Comparison of ENCODE assay signal across 15 cellular contexts in the genomic region with DNA sequence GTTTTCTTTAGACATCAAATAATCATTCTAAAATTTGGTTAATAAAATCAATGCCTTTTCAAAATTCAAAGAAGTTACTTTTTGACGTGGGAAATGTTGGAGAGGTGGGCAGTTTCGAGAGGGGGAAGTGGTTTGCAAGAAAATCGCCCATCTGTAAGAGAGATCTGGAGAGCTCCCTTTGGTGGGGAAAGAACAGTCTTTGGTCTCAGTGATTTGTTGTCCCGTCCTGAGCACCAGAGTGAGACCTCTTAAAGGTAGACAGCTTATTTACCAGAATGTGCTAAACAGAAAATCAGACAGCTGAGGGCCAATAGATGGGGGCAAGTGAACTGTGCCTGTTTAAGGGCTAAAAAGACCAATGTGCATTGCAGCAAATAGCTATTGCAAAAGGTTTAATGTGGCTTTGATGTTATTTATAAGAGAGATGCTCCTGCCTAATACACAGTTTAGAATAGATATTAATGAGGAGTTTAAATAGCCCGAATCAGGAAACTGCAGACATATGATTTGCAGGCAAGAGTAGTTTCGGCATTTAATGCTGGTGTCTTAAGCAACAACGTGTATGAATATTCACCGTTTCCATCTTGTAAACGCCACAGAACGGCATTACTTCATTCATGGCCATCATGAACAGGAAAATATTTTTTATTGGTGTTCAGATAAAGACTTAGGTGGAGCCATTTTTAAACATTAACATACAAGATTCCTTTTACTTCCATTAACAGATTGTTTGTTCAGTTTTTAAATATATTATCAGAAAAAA. TPM values are rescaled to one million over a fixed set of nuclear protein-coding genes. Genes with fewer than 3 reads are reported as not detected.
DNase-seq lines count a peak whose midpoint lies in the region; ATAC-seq and TF ChIP-seq lines count a peak whose summit lies in the region.
"Had no signal": no experiment of that assay in that cellular context is flagged by ENCODE, and none has a peak within 500 bp of the region (broad histone marks: within the 10 kb centered on the region; RNA-seq: fewer than 3 reads in every experiment).

No MANE protein-coding gene starts in this region.

- POLR2A ChIA-PET in activated CD4-positive, alpha-beta T cell treated with anti-CD3 and anti-CD28 coated beads for 36 hours (lab: Charles Lee), result no interaction called here

- no peak for DNase-seq in activated CD4-positive, alpha-beta T cell treated with anti-CD3 and anti-CD28 coated beads for 36 hours
- no peak for DNase-seq in activated CD4-positive, alpha-beta T cell treated with anti-CD3 and anti-CD28 coated beads, Interleukin-2, amount 50 U/mL, for 48 hours
- DNase-seq in T-helper 17 cell, result no peak
- DNase-seq in retina, result peak; percentile 24
- DNase-seq in prostate gland (ENCODE audit: low spot score), result no peak
- DNase-seq in KG1 (lab: John Stamatoyannopoulos, UW), result no peak
- DNase-seq: activated CD8-positive, alpha-beta memory T cell treated with anti-CD3 and anti-CD28 coated beads for 24 hours; DMS153; foreskin melanocyte; NCI-H1694 treated with DMSO at 0.1 percent for 48 hours; SW 1271; trophoblast cell had no signal

- TF ChIP-seq POLR2A in prostate gland (IDR thresholded peaks at IDR 0.05), result no peak

- H3K27me3 ChIP-seq in prostate gland (replicated peaks; ENCODE audit: insufficient read depth), result no peaks in the 10 kb centered on the region

- no peak for TF ChIP-seq CTCF in prostate gland (IDR thresholded peaks at IDR 0.05)

- H3K36me3 ChIP-seq in prostate gland, result no peaks in the 10 kb centered on the region

- H3K27ac Mint-ChIP-seq in activated CD4-positive, alpha-beta T cell treated with anti-CD3 and anti-CD28 coated beads for 36 hours, result peak overlapping the region; percentile 37
- peak overlapping the region; percentile 60 for H3K27ac Mint-ChIP-seq in T-helper 17 cell

- H3K27me3 Mint-ChIP-seq in activated CD4-positive, alpha-beta T cell treated with anti-CD3 and anti-CD28 coated beads for 36 hours, result no peaks in the 10 kb centered on the region
- H3K27me3 Mint-ChIP-seq in T-helper 17 cell, result no peaks in the 10 kb centered on the region

- H3K4me3 ChIP-seq in prostate gland, result no peak overlapping the region

- H3K4me3 Mint-ChIP-seq in activated CD4-positive, alpha-beta T cell treated with anti-CD3 and anti-CD28 coated beads for 36 hours, result no peak overlapping the region
- peak overlapping the region; percentile 7 for H3K4me3 Mint-ChIP-seq in T-helper 17 cell

- peaks cover 23% of the 10 kb centered on the region for H3K36me3 Mint-ChIP-seq in activated CD4-positive, alpha-beta T cell treated with anti-CD3 and anti-CD28 coated beads for 36 hours (ENCODE audit: low read depth)
- peaks cover 7% of the 10 kb centered on the region for H3K36me3 Mint-ChIP-seq in T-helper 17 cell (ENCODE audit: low read depth)

- CTCF ChIA-PET in activated CD4-positive, alpha-beta T cell treated with anti-CD3 and anti-CD28 coated beads for 36 hours (lab: Charles Lee), result interaction anchor here (0.6 to 7.0 kb wide), 12 partner anchors 12 to 127 kb away, joined by 3 to 125 read pairs (median 4); partner anchors contain the start of gene ARHGAP15

- ATAC-seq in activated CD4-positive, alpha-beta T cell treated with anti-CD3 and anti-CD28 coated beads for 36 hours, result no peak
- ATAC-seq in HG02588 (IDR thresholded peaks at IDR 0.05; ENCODE audit: unreplicated experiment) (peak; percentile 28), T-helper 17 cell (no peak), GM19035 (IDR thresholded peaks at IDR 0.05; ENCODE audit: unreplicated experiment) (no peak)

- no peaks in the 10 kb centered on the region for H3K4me1 ChIP-seq in prostate gland (replicated peaks)

- WGBS in prostate gland, result 49% methylated on average over 10 of the region's 10 CpGs

- H3K9me3 Mint-ChIP-seq in activated CD4-positive, alpha-beta T cell treated with anti-CD3 and anti-CD28 coated beads for 36 hours (ENCODE audit: low read depth), result no peaks in the 10 kb centered on the region

- intact Hi-C loops in activated CD4-positive, alpha-beta T cell treated with anti-CD3 and anti-CD28 coated beads for 36 hours (cut with DNase I, micrococcal nuclease), result no loop called here
- intact Hi-C loops in prostate gland (cut with DNase I), result no loop called here

- peaks cover 85% of the 10 kb centered on the region for H3K4me1 Mint-ChIP-seq in activated CD4-positive, alpha-beta T cell treated with anti-CD3 and anti-CD28 coated beads for 36 hours
- peaks cover 55% of the 10 kb centered on the region for H3K4me1 Mint-ChIP-seq in T-helper 17 cell

- H3K9me3 ChIP-seq in T-helper 17 cell (ENCODE audit: control insufficient read depth, low read length, poor library complexity, severe bottlenecking) (no peaks in the 10 kb centered on the region), prostate gland (no peaks in the 10 kb centered on the region)

- no peak overlapping the region for H3K27ac ChIP-seq in prostate gland

RNA-seq across cellular contexts. Expression of gene ARHGAP15, which starts 29.5 kb away (rescaled TPM):
- 10 to 100 TPM; 62.6 to 64.3 TPM for total RNA-seq in activated CD4-positive, alpha-beta T cell treated with anti-CD3 and anti-CD28 coated beads for 36 hours
- total RNA-seq in T-helper 17 cell (100 to 1,000 TPM; 277 to 309 TPM), prostate gland (1 to 10 TPM in 1 of 2 donors, under 1 TPM in 1; 0.41 to 4.3 TPM)
- total RNA-seq: kidney epithelial cell had no signal

Comparison
In these comparisons a context has a peak if more than half of its experiments do, and no peak if none do; other contexts are left out.
1. RNA of gene ARHGAP15, which starts 29.5 kb away (total RNA-seq): 277 to 309 TPM in T-helper 17 cell and 62.6 to 64.3 TPM in activated CD4-positive, alpha-beta T cell treated with anti-CD3 and anti-CD28 coated beads for 36 hours; 0.41 to 4.3 TPM in prostate gland; every median in the first group is over 10 times any median in the second.